16 cellular contexts compared by ENCODE assay signal in genomic region chr22:25131198-25131887, GRCh38.
DNase-seq lines count a peak whose midpoint lies in the region; ATAC-seq and TF ChIP-seq lines count a peak whose summit lies in the region.
"Had no signal": no experiment of that assay in that cellular context is flagged by ENCODE, and none has a peak within 500 bp of the region (broad histone marks: within the 10 kb centered on the region; RNA-seq: fewer than 3 reads in every experiment).

No MANE protein-coding gene starts in this region.

- no peak for TF ChIP-seq POLR2A in breast epithelium (IDR thresholded peaks at IDR 0.05)
- no peak for TF ChIP-seq POLR2A in right lobe of liver (IDR thresholded peaks at IDR 0.05)

- H3K36me3 ChIP-seq in heart right ventricle (no peaks in the 10 kb centered on the region), right atrium auricular region (no peaks in the 10 kb centered on the region), breast epithelium (no peaks in the 10 kb centered on the region), right lobe of liver (no peaks in the 10 kb centered on the region), upper lobe of right lung (no peaks in the 10 kb centered on the region)
- H3K36me3 ChIP-seq: neural progenitor cell had no signal

- no peak for DNase-seq in heart right ventricle
- DNase-seq in right atrium auricular region (ENCODE audit: low spot score) = no peak
- DNase-seq in breast epithelium (ENCODE audit: low spot score in 2 of 2) = peak in 1 of 2 donors; percentile 73
- DNase-seq in right lobe of liver = peak; percentile 80 to 90 (median 86)
- DNase-seq in upper lobe of right lung = no peak
- no peak for DNase-seq in GM10248 (ENCODE audit: extremely low spot score)
- no peak for DNase-seq in NCI-H345 treated with DMSO at 0.1 percent for 48 hours (lab: John Stamatoyannopoulos, UW; ENCODE audit: unreplicated experiment)
- DNase-seq: activated CD4-positive, alpha-beta T cell treated with anti-CD3 and anti-CD28 coated beads for 4 hours; activated CD8-positive, alpha-beta memory T cell treated with anti-CD3 and anti-CD28 coated beads, Interleukin-2, amount 50 U/mL, for 48 hours; GF-D8; MV-4-11; NCI-H2029 treated with DMSO at 0.1 percent for 48 hours; NCI-H526 treated with DMSO at 0.1 percent for 48 hours; stimulated activated naive CD4-positive, alpha-beta T cell treated with Interleukin-2 at 50 U/mL for 16 hours had no signal

- WGBS in heart right ventricle, 2 donors = 80 to 88% methylated on average over 9 of the region's 9 CpGs
- WGBS in right lobe of liver (ENCODE audit: insufficient coverage, low coverage, low lambda C conversion rate, missing lambda C conversion rate) = no CpG with 5 or more reads among the region's 9 CpGs

- peak in 1 of 8 donors; percentile 5 for ATAC-seq in heart right ventricle
- ATAC-seq in right lobe of liver = peak; percentile 83 to 88 (median 84)
- no peak for ATAC-seq in upper lobe of right lung
- no peak for ATAC-seq in HG02938 (IDR thresholded peaks at IDR 0.05; ENCODE audit: unreplicated experiment)

- H3K4me3 ChIP-seq in heart right ventricle (no peak overlapping the region), right atrium auricular region (no peak overlapping the region), breast epithelium (no peak overlapping the region), right lobe of liver (no peak overlapping the region), upper lobe of right lung (no peak overlapping the region)
- H3K4me3 ChIP-seq: neural progenitor cell had no signal

- H3K27me3 ChIP-seq in heart right ventricle = no peaks in the 10 kb centered on the region
- H3K27me3 ChIP-seq in right atrium auricular region = no peaks in the 10 kb centered on the region
- no peaks in the 10 kb centered on the region for H3K27me3 ChIP-seq in breast epithelium
- no peaks in the 10 kb centered on the region for H3K27me3 ChIP-seq in right lobe of liver
- no peaks in the 10 kb centered on the region for H3K27me3 ChIP-seq in upper lobe of right lung
- H3K27me3 ChIP-seq: neural progenitor cell had no signal

- no peak for TF ChIP-seq CTCF in heart right ventricle (IDR thresholded peaks at IDR 0.05)
- no peak for TF ChIP-seq CTCF in right atrium auricular region (IDR thresholded peaks at IDR 0.05)
- TF ChIP-seq CTCF in breast epithelium (IDR thresholded peaks at IDR 0.05) = no peak
- peak in 3 of 4 donors; percentile 21 to 30 (median 29) for TF ChIP-seq CTCF in right lobe of liver (IDR thresholded peaks at IDR 0.05)
- no peak for TF ChIP-seq CTCF in upper lobe of right lung (IDR thresholded peaks at IDR 0.05)
- TF ChIP-seq CTCF in GM10248 (IDR thresholded peaks at IDR 0.05; ENCODE audit: control extremely low read depth, extremely low read depth, low read depth, missing control alignments) = no peak

- H3K27ac ChIP-seq in heart right ventricle (peak overlapping the region in 7 of 10 donors; percentile 7 to 59 (median 28)), right atrium auricular region (peak overlapping the region in 1 of 2 donors; percentile 29), breast epithelium (peak overlapping the region; percentile 76 to 80), right lobe of liver (peak overlapping the region; percentile 54 to 69 (median 60)), upper lobe of right lung (peak overlapping the region; percentile 80)

- intact Hi-C loops in heart right ventricle (cut with DNase I) = loop anchor here in 1 of 10 donors (5.0 kb wide), 1 partner anchor 44 kb away; no protein-coding TSS in a partner anchor
- intact Hi-C loops in breast epithelium (cut with DNase I; ENCODE audit: low total_unique reads) = no loop called here
- intact Hi-C loops in right lobe of liver (cut with DNase I) = no loop called here
- intact Hi-C loops in upper lobe of right lung (cut with DNase I) = no loop called here

- H3K4me1 ChIP-seq in heart right ventricle (peaks cover 3 to 93% (median 23%) of the 10 kb centered on the region in 9 donors), right atrium auricular region (peaks cover 0 to 35% of the 10 kb centered on the region in 2 donors), breast epithelium (peaks cover 10 to 56% of the 10 kb centered on the region in 2 donors), right lobe of liver (peaks cover 0 to 57% (median 29%) of the 10 kb centered on the region in 4 donors), upper lobe of right lung (peaks cover 34% of the 10 kb centered on the region)

- H3K9me3 ChIP-seq in heart right ventricle = no peaks in the 10 kb centered on the region
- H3K9me3 ChIP-seq in right atrium auricular region = no peaks in the 10 kb centered on the region
- no peaks in the 10 kb centered on the region for H3K9me3 ChIP-seq in breast epithelium
- no peaks in the 10 kb centered on the region for H3K9me3 ChIP-seq in right lobe of liver
- no peaks in the 10 kb centered on the region for H3K9me3 ChIP-seq in upper lobe of right lung

- CTCF ChIA-PET in GM10248 (lab: Yijun Ruan, JAX) = no interaction called here

- POLR2A ChIA-PET in GM10248 (lab: Yijun Ruan, JAX) = no interaction called here

Comparison
In these comparisons a context has a peak if more than half of its experiments do, and no peak if none do; other contexts are left out.
1. ATAC-seq: peak in right lobe of liver (4 of 4); none in upper lobe of right lung (single experiment) and HG02938 (single experiment).
2. DNase-seq: peak in right lobe of liver (3 of 3); none in heart right ventricle (0 of 2), right atrium auricular region (single experiment), upper lobe of right lung (single experiment), GM10248 (single experiment) and NCI-H345 treated with DMSO at 0.1 percent for 48 hours (single experiment).
3. CTCF ChIP-seq: peak in right lobe of liver (3 of 4); none in heart right ventricle (0 of 9), right atrium auricular region (0 of 2), breast epithelium (0 of 3), upper lobe of right lung (single experiment) and GM10248 (single experiment).